In the genomic region with DNA sequence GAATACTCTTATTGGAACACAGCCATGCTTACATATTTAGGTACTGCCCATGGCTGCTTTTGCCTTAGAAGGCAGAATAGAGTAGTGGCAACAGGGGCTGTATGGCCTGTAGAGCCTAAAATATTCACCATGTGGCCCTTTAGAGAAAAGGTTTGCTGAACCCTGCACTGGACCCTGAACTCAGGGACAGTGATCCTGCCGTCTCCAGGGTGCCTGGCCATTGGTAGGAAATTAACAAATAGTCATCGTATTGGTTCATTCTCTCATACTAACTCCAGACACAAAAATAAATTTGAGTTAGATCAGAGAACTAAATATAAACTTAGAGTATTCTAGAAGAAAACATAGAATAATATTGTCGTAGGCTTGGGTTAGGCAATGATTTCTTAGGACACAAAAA, we compare ENCODE assay signal across 19 cellular contexts.
DNase-seq lines count a peak whose midpoint lies in the region; ATAC-seq, FAIRE-seq and TF ChIP-seq lines count a peak whose summit lies in the region.
"Had no signal": no experiment of that assay in that cellular context is flagged by ENCODE, and none has a peak within 500 bp of the region (broad histone marks: within the 10 kb centered on the region; RNA-seq: fewer than 3 reads in every experiment).

No MANE protein-coding gene starts in this region.

- H2BK20ac ChIP-seq in H1 (ENCODE audit: low read length) = 0 out of 2 replicates have a peak overlapping the region, but pooled peaks have one; percentile 43

- H2AFZ ChIP-seq in OCI-LY1 (ENCODE audit: low read length) = no peak overlapping the region
- no peak overlapping the region for H2AFZ ChIP-seq in H1 (ENCODE audit: low read length)
- no peak overlapping the region for H2AFZ ChIP-seq in Karpas-422 (ENCODE audit: low read length)

- POLR2A ChIA-PET in H1 (lab: Charles Lee; ENCODE audit: partially characterized antibody) (no interaction called here), HEK293T (lab: Yijun Ruan, JAX) (no interaction called here)

- TF ChIP-seq RAD21 in H1 (IDR thresholded peaks at IDR 0.05 in 1 of 2, conservative IDR thresholded peaks at IDR 0.05 in 1 of 2; ENCODE audit: low read depth in 2 of 2, low read length in 2 of 2) (no peak), liver (IDR thresholded peaks at IDR 0.05) (no peak)

- H3K27ac ChIP-seq in KOPT-K1 (ENCODE audit: low read depth, low read length, poor library complexity, severe bottlenecking) (peak overlapping the region; percentile 3), OCI-LY1 (ENCODE audit: low read depth, low read length, poor library complexity, severe bottlenecking) (peak overlapping the region; percentile 70), H1 (ENCODE audit: low read depth, low read length) (no peak overlapping the region), liver (ENCODE audit: low read depth in 1 of 2, low read length in 2 of 2) (no peak overlapping the region), Karpas-422 (ENCODE audit: low read length) (no peak overlapping the region)

- no peak overlapping the region for H3K56ac ChIP-seq in H1 (replicated peaks; ENCODE audit: insufficient read length, low read depth, low read length)

- H3K36me3 ChIP-seq in KOPT-K1 (ENCODE audit: insufficient read depth, low read length) (no peaks in the 10 kb centered on the region), OCI-LY1 (ENCODE audit: insufficient read depth, low read length) (no peaks in the 10 kb centered on the region), H1 (ENCODE audit: control insufficient read depth in 2 of 4, insufficient read depth in 4 of 4, low read length in 3 of 4) (no peaks in the 10 kb centered on the region), liver (ENCODE audit: control insufficient read depth in 4 of 4, insufficient read depth in 3 of 4, low read depth in 1 of 4, low read length in 3 of 4) (no peaks in the 10 kb centered on the region), Karpas-422 (ENCODE audit: insufficient read depth, low read length) (no peaks in the 10 kb centered on the region)

- no peak overlapping the region for H2BK5ac ChIP-seq in H1 (ENCODE audit: low read depth, low read length)

- no peak overlapping the region for H4K5ac ChIP-seq in H1 (ENCODE audit: insufficient read length, low read depth, low read length)

- TF ChIP-seq CTCF in OCI-LY1 (IDR thresholded peaks at IDR 0.05; ENCODE audit: low read length) (no peak), H1 (IDR thresholded peaks at IDR 0.05; ENCODE audit: control extremely low read depth in 1 of 3, insufficient read depth in 1 of 3, low read depth in 1 of 3, low read length in 3 of 3) (no peak), liver (IDR thresholded peaks at IDR 0.05; ENCODE audit: low read depth, low read length, missing input control) (no peak)

- ATAC-seq in GM21825 (IDR thresholded peaks at IDR 0.05; ENCODE audit: unreplicated experiment) = no peak

- H4K8ac ChIP-seq in H1 (ENCODE audit: extremely low read depth, insufficient read depth, low read length) = no peak overlapping the region

- CTCF ChIA-PET in H1 (lab: Charles Lee; ENCODE audit: partially characterized antibody) = no interaction called here
- CTCF ChIA-PET in HEK293T (lab: Yijun Ruan, JAX) = no interaction called here

- H3K9me2 ChIP-seq in OCI-LY1 (ENCODE audit: low read depth, low read length) (no peaks in the 10 kb centered on the region), Karpas-422 (replicated peaks; ENCODE audit: insufficient read depth, low read length) (no peaks in the 10 kb centered on the region)

- no peak overlapping the region for H3K4me2 ChIP-seq in OCI-LY1 (ENCODE audit: low read length)
- no peak overlapping the region for H3K4me2 ChIP-seq in H1 (ENCODE audit: insufficient read depth in 1 of 2, low read depth in 2 of 2, low read length in 2 of 2)
- H3K4me2 ChIP-seq in Karpas-422 (ENCODE audit: low read depth, low read length, poor library complexity, severe bottlenecking) = no peak overlapping the region

- H2AK5ac ChIP-seq in H1 (ENCODE audit: low read depth, low read length) = no peak overlapping the region

- H3K4me1 ChIP-seq in OCI-LY1 (ENCODE audit: insufficient read depth, low read length, severe bottlenecking) (peaks cover 50% of the 10 kb centered on the region), H1 (replicated peaks in 1 of 4; ENCODE audit: control insufficient read depth in 3 of 4, insufficient read depth in 4 of 4, low read length in 3 of 4) (peaks cover 3 to 22% (median 11%) of the 10 kb centered on the region in 4 experiments; a peak in 5 of 7 replicates), liver (ENCODE audit: control insufficient read depth in 4 of 4, insufficient read depth in 4 of 4, low read length in 3 of 4) (no peaks in the 10 kb centered on the region), Karpas-422 (ENCODE audit: low read length) (peaks cover 11% of the 10 kb centered on the region)

- H3K4ac ChIP-seq in H1 (replicated peaks; ENCODE audit: insufficient read length, low read depth, low read length) = no peak overlapping the region

- no peak overlapping the region for H3K23ac ChIP-seq in H1 (ENCODE audit: insufficient read length)

- no peaks in the 10 kb centered on the region for H3K23me2 ChIP-seq in H1 (ENCODE audit: low read depth, low read length)

- H3F3A ChIP-seq in OCI-LY1 (ENCODE audit: insufficient read depth, low read length) = peaks cover 6% of the 10 kb centered on the region; the same call in 1 of the 2 replicates

- WGBS in H1 (ENCODE audit: extremely low coverage in 1 of 2, insufficient coverage in 1 of 2, insufficient read length in 1 of 2, insufficient replicate concordance in 2 of 2, low coverage in 1 of 2, low lambda C conversion rate in 2 of 2, missing lambda C conversion rate in 1 of 2), 2 experiments = 89% methylated on average over 3 of the region's 3 CpGs; no CpG with 5 or more reads in 1 of the 2 experiments
- WGBS in liver = 52% methylated on average over 3 of the region's 3 CpGs

- H3K9me3 ChIP-seq in KOPT-K1 (ENCODE audit: insufficient read depth, low read length, poor library complexity, severe bottlenecking) = no peaks in the 10 kb centered on the region
- no peaks in the 10 kb centered on the region for H3K9me3 ChIP-seq in OCI-LY1 (ENCODE audit: low read length)
- H3K9me3 ChIP-seq in H1 (ENCODE audit: insufficient read depth in 2 of 2, low read depth in 1 of 2, low read length in 1 of 2) = peaks cover 0 to 2% of the 10 kb centered on the region in 2 experiments; a peak in 1 of 4 replicates
- no peaks in the 10 kb centered on the region for H3K9me3 ChIP-seq in liver (ENCODE audit: control insufficient read depth in 4 of 4, low read length in 3 of 4)
- H3K9me3 ChIP-seq in Karpas-422 (ENCODE audit: low read length) = no peaks in the 10 kb centered on the region; the same call in 1 of the 2 replicates

- no peak overlapping the region for H2BK15ac ChIP-seq in H1 (ENCODE audit: low read length)

- H3K4me3 ChIP-seq in OCI-LY1 (ENCODE audit: low read depth, low read length, poor library complexity, severe bottlenecking) (no peak overlapping the region), H1 (ENCODE audit: extremely low read depth in 1 of 4, insufficient read depth in 2 of 4, low read depth in 3 of 4, low read length in 4 of 4) (no peak overlapping the region), liver (ENCODE audit: low read depth in 1 of 3, low read length in 3 of 3) (no peak overlapping the region), Karpas-422 (ENCODE audit: low read length) (no peak overlapping the region)

- H3K27me3 ChIP-seq in OCI-LY1 (ENCODE audit: insufficient read depth, low read length) (no peaks in the 10 kb centered on the region), H1 (replicated peaks in 1 of 4; ENCODE audit: control insufficient read depth in 3 of 4, extremely low read depth in 1 of 4, insufficient read depth in 3 of 4, low read length in 3 of 4) (no peaks in the 10 kb centered on the region; a peak in 1 of 7 replicates), liver (ENCODE audit: control insufficient read depth in 4 of 4, insufficient read depth in 4 of 4, low read length in 3 of 4) (no peaks in the 10 kb centered on the region), Karpas-422 (ENCODE audit: low read length) (no peaks in the 10 kb centered on the region)

- H3K18ac ChIP-seq in H1 (ENCODE audit: extremely low read depth, low read length) = peak overlapping the region; percentile 57; the same call in 1 of the 2 replicates

- H4K20me1 ChIP-seq in OCI-LY1 (ENCODE audit: insufficient read depth, low read length) = no peaks in the 10 kb centered on the region
- H4K20me1 ChIP-seq in H1 (replicated peaks in 1 of 2; ENCODE audit: control insufficient read depth in 1 of 2, insufficient read depth in 2 of 2, low read length in 2 of 2) = no peaks in the 10 kb centered on the region
- no peaks in the 10 kb centered on the region for H4K20me1 ChIP-seq in Karpas-422 (ENCODE audit: insufficient read depth, low read depth, low read length)

- no peak overlapping the region for H2BK120ac ChIP-seq in H1 (replicated peaks; ENCODE audit: low read depth, low read length)

- no peak overlapping the region for H4K91ac ChIP-seq in H1 (replicated peaks; ENCODE audit: insufficient read length, low read length)

- no peak for FAIRE-seq in H1 (lab: Jason Lieb, UNC)
- FAIRE-seq: GM12892 had no signal

- no peak overlapping the region for H3K14ac ChIP-seq in H1 (ENCODE audit: insufficient read length)

- TF ChIP-seq EP300 in H1 (IDR thresholded peaks at IDR 0.05; ENCODE audit: borderline replicate concordance in 1 of 2, low read depth in 2 of 2, low read length in 2 of 2) = no peak

- H3K9ac ChIP-seq in OCI-LY1 (ENCODE audit: low read length) (no peak overlapping the region), H1 (replicated peaks in 1 of 4; ENCODE audit: extremely low read depth in 1 of 4, low read depth in 3 of 4, low read length in 3 of 4) (no peak overlapping the region), liver (ENCODE audit: low read depth in 1 of 2, low read length in 2 of 2) (no peak overlapping the region), Karpas-422 (ENCODE audit: low read length) (no peak overlapping the region)

- no peaks in the 10 kb centered on the region for H3K79me1 ChIP-seq in H1 (ENCODE audit: low read depth, low read length)

- no peak overlapping the region for H2BK12ac ChIP-seq in H1 (ENCODE audit: low read depth, low read length)

- no peak for TF ChIP-seq POLR2A in H1 (IDR thresholded peaks at IDR 0.05; ENCODE audit: control extremely low read depth in 1 of 2, low read depth in 2 of 2, low read length in 2 of 2)

- H3K79me2 ChIP-seq in OCI-LY1 (ENCODE audit: insufficient read depth, low read length) (no peaks in the 10 kb centered on the region), H1 (ENCODE audit: control insufficient read depth in 1 of 2, insufficient read depth in 2 of 2, low read length in 2 of 2) (no peaks in the 10 kb centered on the region), Karpas-422 (ENCODE audit: low read length) (no peaks in the 10 kb centered on the region)

- DNase-seq in H1 (ENCODE audit: low read depth in 1 of 2, low spot score in 2 of 2) (no peak), HEK293T (ENCODE audit: extremely low spot score) (no peak), Karpas-422 (no peak), NCI-H2227 treated with DMSO at 0.1 percent for 48 hours (lab: John Stamatoyannopoulos, UW) (no peak)
- DNase-seq: C1 segment of cervical spinal cord; Calu3; CD4-positive, alpha-beta memory T cell; COR-L47; DMS53; DMS79 treated with DMSO at 0.1 percent for 48 hours; GF-D8; GOT3; H7; HCEC 1CT had no signal

TF ChIP-seq in liver, 16 proteins besides CTCF, POLR2A, EP300 and RAD21 (continues in another document):
- peak; percentile 54 to 86 for TF ChIP-seq HNF4A (conservative IDR thresholded peaks at IDR 0.05)

TF ChIP-seq in HEK293T, 16 proteins besides CTCF, POLR2A, EP300 and RAD21 (continues in another document):
- TF ChIP-seq SUZ12 (IDR thresholded peaks at IDR 0.05) (no peak), ARNT (IDR thresholded peaks at IDR 0.05) (no peak)

Comparison
In these comparisons a context has a peak if more than half of its experiments do, and no peak if none do; other contexts are left out.
1. H3K27ac ChIP-seq: peak in KOPT-K1 (single experiment) and OCI-LY1 (single experiment); none in H1 (single experiment), liver (0 of 2) and Karpas-422 (single experiment).